ENCODE assay signal across 9 cellular contexts in the genomic region with DNA sequence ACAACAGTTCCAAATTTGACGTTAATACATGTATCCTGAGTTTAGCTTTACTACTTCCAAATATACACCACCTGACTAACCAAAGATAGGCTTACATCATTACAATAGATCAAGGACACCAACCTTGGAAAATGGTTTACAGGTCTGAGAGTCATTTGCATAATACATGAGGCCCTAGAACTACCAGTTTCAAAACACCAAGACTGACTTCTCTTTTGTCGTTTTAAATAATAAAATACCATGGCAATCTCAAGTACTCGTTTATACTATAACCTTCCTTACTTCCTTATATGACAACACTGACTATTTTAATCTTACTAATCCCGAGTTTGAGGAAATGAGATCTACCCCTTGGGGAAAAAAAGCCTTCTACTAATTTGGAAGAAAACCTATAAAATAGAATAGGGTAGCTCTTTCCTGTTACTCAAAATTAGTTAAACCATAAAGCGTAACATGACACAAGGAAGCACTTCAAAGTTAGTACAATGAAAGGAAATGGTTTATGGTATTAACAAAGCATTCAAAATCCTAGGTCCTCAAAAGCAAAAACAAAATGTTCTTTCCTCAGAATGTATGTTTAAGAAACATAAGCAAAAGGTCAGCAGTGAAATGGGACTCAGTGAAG. TPM values are rescaled to one million over a fixed set of nuclear protein-coding genes. Genes with fewer than 3 reads are reported as not detected.
A peak's percentile ranks its signal among the peaks of the same experiment; 100 is the strongest.
DNase-seq lines count a peak whose midpoint lies in the region; ATAC-seq, FAIRE-seq and TF ChIP-seq lines count a peak whose summit lies in the region.
"Had no signal": no experiment of that assay in that cellular context is flagged by ENCODE, and none has a peak within 500 bp of the region (broad histone marks: within the 10 kb centered on the region; RNA-seq: fewer than 3 reads in every experiment).

No MANE protein-coding gene starts in this region.

- DNase-seq in GM18507 (ENCODE audit: extremely low spot score, insufficient read length, low read depth) (no peak), SHP77 treated with DMSO at 0.1 percent for 48 hours (lab: John Stamatoyannopoulos, UW) (no peak), T1000 (lab: John Stamatoyannopoulos, UW) (no peak), NCI-H82 treated with DMSO at 0.1 percent for 48 hours (lab: John Stamatoyannopoulos, UW; ENCODE audit: unreplicated experiment) (no peak)
- DNase-seq: activated gamma-delta T cell treated with Interleukin-2 at 50 U/mL for 16 hours had no signal

- ATAC-seq in GM21619 (IDR thresholded peaks at IDR 0.05; ENCODE audit: unreplicated experiment) (peak; percentile 91), HG03460 (IDR thresholded peaks at IDR 0.05; ENCODE audit: unreplicated experiment) (peak; percentile 93), esophagus mucosa (peak; percentile 44), gastroesophageal sphincter (no peak)

- H3K36me3 ChIP-seq in gastroesophageal sphincter, result peaks cover 9 to 83% of the 10 kb centered on the region in 2 donors

- H3K27ac ChIP-seq in gastroesophageal sphincter, result peak overlapping the region in 2 of 4 donors; percentile 3 to 16

- WGBS in gastroesophageal sphincter (ENCODE audit: low coverage in 1 of 2), 2 donors, result 41 to 51% methylated on average over 5 of the region's 5 CpGs

- peak; percentile 77 for FAIRE-seq in GM18507 (lab: Jason Lieb, UNC)

- H3K27me3 ChIP-seq in gastroesophageal sphincter, result no peaks in the 10 kb centered on the region

- no peak overlapping the region for H3K4me3 ChIP-seq in gastroesophageal sphincter

- H3K4me1 ChIP-seq in gastroesophageal sphincter, result no peaks in the 10 kb centered on the region

- no peak for TF ChIP-seq POLR2A in gastroesophageal sphincter (IDR thresholded peaks at IDR 0.05)

- TF ChIP-seq EP300 in gastroesophageal sphincter (IDR thresholded peaks at IDR 0.05), result no peak

- TF ChIP-seq CTCF in gastroesophageal sphincter (IDR thresholded peaks at IDR 0.05), result no peak

- no peaks in the 10 kb centered on the region for H3K9me3 ChIP-seq in gastroesophageal sphincter

RNA-seq across cellular contexts. Expression of gene UBQLN1, which starts 42.1 kb away (rescaled TPM):
- 83.3 TPM for total RNA-seq in esophagus mucosa
- total RNA-seq in gastroesophageal sphincter, result 100 to 1,000 TPM; 112 to 132 (median 117) TPM

RNA-seq across cellular contexts. Expression of gene IDNK, which starts 42.7 kb away (rescaled TPM):
- total RNA-seq in esophagus mucosa (4.8 TPM), gastroesophageal sphincter (10 to 100 TPM in 2 of 4 donors, 1 to 10 TPM in 2; 4.5 to 16.8 (median 8.0) TPM)
